In genomic region chr17:14325618-14326167, GRCh38 we compare ENCODE assay signal across 17 cellular contexts. TPM values are rescaled to one million over a fixed set of nuclear protein-coding genes. Genes with fewer than 3 reads are reported as not detected.
A peak's percentile ranks its signal among the peaks of the same experiment; 100 is the strongest.
DNase-seq lines count a peak whose midpoint lies in the region; ATAC-seq and TF ChIP-seq lines count a peak whose summit lies in the region.
"Had no signal": no experiment of that assay in that cellular context is flagged by ENCODE, and none has a peak within 500 bp of the region (broad histone marks: within the 10 kb centered on the region; RNA-seq: fewer than 3 reads in every experiment).

No MANE protein-coding gene starts in this region.

- CTCF ChIA-PET in naive thymus-derived CD4-positive, alpha-beta T cell (lab: Charles Lee), result no interaction called here

- peaks cover 41 to 100% (median 87%) of the 10 kb centered on the region in 7 donors for H3K4me1 Mint-ChIP-seq in naive thymus-derived CD4-positive, alpha-beta T cell

- H3K9me3 ChIP-seq in naive thymus-derived CD4-positive, alpha-beta T cell (ENCODE audit: control insufficient read depth in 2 of 3, low read length in 3 of 3), result no peaks in the 10 kb centered on the region
- H3K9me3 ChIP-seq in mucosa of descending colon, result no peaks in the 10 kb centered on the region
- H3K9me3 ChIP-seq: SK-N-SH had no signal

- H3K4me3 ChIP-seq in coronary artery, result no peak overlapping the region
- H3K4me3 ChIP-seq in naive thymus-derived CD4-positive, alpha-beta T cell (ENCODE audit: low read length), result no peak overlapping the region
- H3K4me3 ChIP-seq in mucosa of descending colon, result no peak overlapping the region
- H3K4me3 ChIP-seq: PC-9 had no signal

- peaks cover 0 to 3% (median 0%) of the 10 kb centered on the region in 11 donors for H3K9me3 Mint-ChIP-seq in naive thymus-derived CD4-positive, alpha-beta T cell

- H3K27ac Mint-ChIP-seq in naive thymus-derived CD4-positive, alpha-beta T cell, result peak overlapping the region in 5 of 9 donors; percentile 1 to 70 (median 7)

- H3K4me1 ChIP-seq in naive thymus-derived CD4-positive, alpha-beta T cell (ENCODE audit: control insufficient read depth in 2 of 2, insufficient read depth in 2 of 2, low read length in 2 of 2), result peaks cover 7 to 45% of the 10 kb centered on the region in 2 donors
- H3K4me1 ChIP-seq in mucosa of descending colon (ENCODE audit: low read depth), result peaks cover 3% of the 10 kb centered on the region

- DNase-seq in DMS153 (lab: John Stamatoyannopoulos, UW) (peak; percentile 29), DMS153 treated with DMSO at 0.1 percent for 48 hours (lab: John Stamatoyannopoulos, UW; ENCODE audit: unreplicated experiment) (no peak), NCI-H69 (lab: John Stamatoyannopoulos, UW) (peak; percentile 71), coronary artery (ENCODE audit: low spot score) (peak; percentile 16), foreskin melanocyte (no peak), mucosa of descending colon (no peak)
- DNase-seq in naive thymus-derived CD4-positive, alpha-beta T cell, result no peak
- DNase-seq: GF-D8, IMR-90, Kasumi-1, NCI-H1417 treated with DMSO at 0.1 percent for 48 hours, NCI-H2029 treated with DMSO at 0.1 percent for 48 hours, NCI-H510A treated with DMSO at 0.1 percent for 48 hours, PC-9, SK-N-SH had no signal

- POLR2A ChIA-PET in naive thymus-derived CD4-positive, alpha-beta T cell (lab: Charles Lee), result no interaction called here

- TF ChIP-seq CTCF in coronary artery (IDR thresholded peaks at IDR 0.05) (no peak), mucosa of descending colon (IDR thresholded peaks at IDR 0.05) (no peak)

- intact Hi-C loops in naive thymus-derived CD4-positive, alpha-beta T cell (cut with micrococcal nuclease), result no loop called here
- intact Hi-C loops in mucosa of descending colon (cut with DNase I, micrococcal nuclease), result no loop called here

- H3K36me3 ChIP-seq in naive thymus-derived CD4-positive, alpha-beta T cell (ENCODE audit: control insufficient read depth in 2 of 3, insufficient read depth in 3 of 3, low read length in 3 of 3), result no peaks in the 10 kb centered on the region
- H3K36me3 ChIP-seq in mucosa of descending colon (ENCODE audit: low read depth), result no peaks in the 10 kb centered on the region

- H3K27me3 ChIP-seq in naive thymus-derived CD4-positive, alpha-beta T cell (ENCODE audit: control insufficient read depth in 2 of 2, insufficient read depth in 2 of 2, low read length in 2 of 2), result no peaks in the 10 kb centered on the region

- no peak overlapping the region for H3K27ac ChIP-seq in coronary artery
- H3K27ac ChIP-seq in naive thymus-derived CD4-positive, alpha-beta T cell (ENCODE audit: low read depth, low read length), result no peak overlapping the region
- H3K27ac ChIP-seq: 22Rv1, PC-9 had no signal

- H3K36me3 Mint-ChIP-seq in naive thymus-derived CD4-positive, alpha-beta T cell, result peaks cover 0 to 42% (median 17%) of the 10 kb centered on the region in 5 donors

- ATAC-seq in naive thymus-derived CD4-positive, alpha-beta T cell, result no peak
- ATAC-seq in HG03354 (IDR thresholded peaks at IDR 0.05; ENCODE audit: poor library complexity, severe bottlenecking, unreplicated experiment), result no peak
- no peak for ATAC-seq in mucosa of descending colon

- H3K27me3 Mint-ChIP-seq in naive thymus-derived CD4-positive, alpha-beta T cell, result no peaks in the 10 kb centered on the region

- peak overlapping the region in 4 of 10 donors; percentile 0 to 24 (median 6) for H3K4me3 Mint-ChIP-seq in naive thymus-derived CD4-positive, alpha-beta T cell

RNA-seq across cellular contexts. Expression of gene HS3ST3B1, which starts 24.8 kb away (rescaled TPM):
- 10 to 100 TPM; 11.7 to 40.7 (median 30.8) TPM for total RNA-seq in naive thymus-derived CD4-positive, alpha-beta T cell
- 10 to 100 TPM in 1 of 2 donors, 1 to 10 TPM in 1; 7.9 to 12.2 TPM for polyA plus RNA-seq in naive thymus-derived CD4-positive, alpha-beta T cell
- total RNA-seq in mucosa of descending colon, result 1 to 10 TPM; 1.4 to 1.6 (median 1.5) TPM
- total RNA-seq: PC-9 had no signal

Comparison
In these comparisons a context has a peak if more than half of its experiments do, and no peak if none do; other contexts are left out.
1. DNase-seq: peak in DMS153 (single experiment), NCI-H69 (single experiment) and coronary artery (single experiment); none in DMS153 treated with DMSO at 0.1 percent for 48 hours (single experiment), naive thymus-derived CD4-positive, alpha-beta T cell (0 of 9), foreskin melanocyte (single experiment) and mucosa of descending colon (0 of 3).
2. RNA of gene HS3ST3B1, which starts 24.8 kb away (total RNA-seq): 11.7 to 40.7 TPM in naive thymus-derived CD4-positive, alpha-beta T cell; 1.4 to 1.6 TPM in mucosa of descending colon; every median in the first group is over 4 times any median in the second.